In genomic region chr2:20596973-20597867, GRCh38 we compare ENCODE assay signal across 9 cellular contexts. TPM values are rescaled to one million over a fixed set of nuclear protein-coding genes. Genes with fewer than 3 reads are reported as not detected.
DNase-seq lines count a peak whose midpoint lies in the region; ATAC-seq and TF ChIP-seq lines count a peak whose summit lies in the region.
"Had no signal": no experiment of that assay in that cellular context is flagged by ENCODE, and none has a peak within 500 bp of the region (broad histone marks: within the 10 kb centered on the region; RNA-seq: fewer than 3 reads in every experiment).

No MANE protein-coding gene starts in this region.

- H3K4me3 ChIP-seq in spleen, result no peak overlapping the region

- no peaks in the 10 kb centered on the region for H3K9me3 ChIP-seq in spleen

- H3K4me1 ChIP-seq in spleen, result peaks cover 48 to 88% (median 72%) of the 10 kb centered on the region in 6 donors

- H3K4me1 Mint-ChIP-seq in central memory CD8-positive, alpha-beta T cell, result peaks cover 8% of the 10 kb centered on the region
- H3K4me1 Mint-ChIP-seq in activated T-cell treated with anti-CD3 and anti-CD28 coated beads, Interleukin-2, amount 50 U/mL, for 72 hours (ENCODE audit: low read depth), result peaks cover 13% of the 10 kb centered on the region

- DNase-seq in M059J (ENCODE audit: low read depth) (peak; percentile 70), left lobe of liver (ENCODE audit: low spot score) (peak; percentile 95), spleen (peak; percentile 82), NCI-H1930 (lab: John Stamatoyannopoulos, UW) (no peak)
- no peak for DNase-seq in central memory CD8-positive, alpha-beta T cell (ENCODE audit: low spot score in 2 of 2)
- DNase-seq in activated T-cell treated with anti-CD3 and anti-CD28 coated beads, Interleukin-2, amount 50 U/mL, for 72 hours, result no peak
- DNase-seq: NCI-H2227 treated with DMSO at 0.1 percent for 48 hours had no signal

- no peaks in the 10 kb centered on the region for H3K27me3 Mint-ChIP-seq in central memory CD8-positive, alpha-beta T cell
- no peaks in the 10 kb centered on the region for H3K27me3 Mint-ChIP-seq in activated T-cell treated with anti-CD3 and anti-CD28 coated beads, Interleukin-2, amount 50 U/mL, for 72 hours (ENCODE audit: low read depth)

- intact Hi-C loops in spleen (cut with DNase I; ENCODE audit: low total_unique reads), result no loop called here

- WGBS in spleen, 5 donors, result 42 to 53% (median 52%) methylated on average over 8 to 9 of the region's 9 CpGs

- no peaks in the 10 kb centered on the region for H3K9me3 Mint-ChIP-seq in central memory CD8-positive, alpha-beta T cell
- peaks cover 0 to 2% of the 10 kb centered on the region in 2 donors for H3K9me3 Mint-ChIP-seq in activated T-cell treated with anti-CD3 and anti-CD28 coated beads, Interleukin-2, amount 50 U/mL, for 72 hours

- no peak for TF ChIP-seq POLR2A in spleen (IDR thresholded peaks at IDR 0.05)

- TF ChIP-seq CTCF in spleen (IDR thresholded peaks at IDR 0.05 in 8 of 11, conservative IDR thresholded peaks at IDR 0.05 in 3 of 11), result no peak

- H3K36me3 Mint-ChIP-seq in central memory CD8-positive, alpha-beta T cell (ENCODE audit: insufficient read depth), result no peaks in the 10 kb centered on the region
- H3K36me3 Mint-ChIP-seq in activated T-cell treated with anti-CD3 and anti-CD28 coated beads, Interleukin-2, amount 50 U/mL, for 72 hours (ENCODE audit: insufficient read depth in 2 of 2), result no peaks in the 10 kb centered on the region

- H3K36me3 ChIP-seq in spleen, result no peaks in the 10 kb centered on the region

- peak overlapping the region; percentile 60 for H3K27ac Mint-ChIP-seq in central memory CD8-positive, alpha-beta T cell (ENCODE audit: low read depth)
- no peak overlapping the region for H3K27ac Mint-ChIP-seq in activated T-cell treated with anti-CD3 and anti-CD28 coated beads, Interleukin-2, amount 50 U/mL, for 72 hours

- ATAC-seq in central memory CD8-positive, alpha-beta T cell (replicated peaks; ENCODE audit: extremely low read depth, poor library complexity, severe bottlenecking), result no peak
- ATAC-seq in left lobe of liver (peak; percentile 49), HG02852 (IDR thresholded peaks at IDR 0.05; ENCODE audit: unreplicated experiment) (no peak), HG02588 (IDR thresholded peaks at IDR 0.05; ENCODE audit: unreplicated experiment) (no peak)
- no peak for ATAC-seq in activated T-cell treated with anti-CD3 and anti-CD28 coated beads, Interleukin-2, amount 50 U/mL, for 72 hours (replicated peaks in 1 of 2)

- H3K27me3 ChIP-seq in spleen (replicated peaks in 1 of 7), result no peaks in the 10 kb centered on the region

- H3K27ac ChIP-seq in spleen, result peak overlapping the region; percentile 73 to 91 (median 80)

- no peak overlapping the region for H3K4me3 Mint-ChIP-seq in central memory CD8-positive, alpha-beta T cell
- H3K4me3 Mint-ChIP-seq in activated T-cell treated with anti-CD3 and anti-CD28 coated beads, Interleukin-2, amount 50 U/mL, for 72 hours, result no peak overlapping the region

RNA-seq across cellular contexts. Expression of gene HS1BP3, which starts 53.7 kb away (rescaled TPM):
- total RNA-seq in M059J (2014; rRNA removed; shearing (Covaris generic)), result 6.5 and 12.1 TPM in 2 replicates
- total RNA-seq in left lobe of liver (20.1 TPM), spleen (10 to 100 TPM; 21.1 to 38.0 (median 31.3) TPM)
- polyA plus RNA-seq in spleen, result 10 to 100 TPM in 2 of 3 donors, 1 to 10 TPM in 1; 8.8 to 23.5 (median 13.8) TPM
- 10 to 100 TPM; 10.7 to 11.0 TPM for total RNA-seq in activated T-cell treated with anti-CD3 and anti-CD28 coated beads, Interleukin-2, amount 50 U/mL, for 72 hours

Comparison
In these comparisons a context has a peak if more than half of its experiments do, and no peak if none do; other contexts are left out.
1. DNase-seq: peak in M059J (single experiment), left lobe of liver (single experiment) and spleen (single experiment); none in central memory CD8-positive, alpha-beta T cell (0 of 2), activated T-cell treated with anti-CD3 and anti-CD28 coated beads, Interleukin-2, amount 50 U/mL, for 72 hours (0 of 2) and NCI-H1930 (0 of 2).